22 cellular contexts compared by ENCODE assay signal in the genomic region with DNA sequence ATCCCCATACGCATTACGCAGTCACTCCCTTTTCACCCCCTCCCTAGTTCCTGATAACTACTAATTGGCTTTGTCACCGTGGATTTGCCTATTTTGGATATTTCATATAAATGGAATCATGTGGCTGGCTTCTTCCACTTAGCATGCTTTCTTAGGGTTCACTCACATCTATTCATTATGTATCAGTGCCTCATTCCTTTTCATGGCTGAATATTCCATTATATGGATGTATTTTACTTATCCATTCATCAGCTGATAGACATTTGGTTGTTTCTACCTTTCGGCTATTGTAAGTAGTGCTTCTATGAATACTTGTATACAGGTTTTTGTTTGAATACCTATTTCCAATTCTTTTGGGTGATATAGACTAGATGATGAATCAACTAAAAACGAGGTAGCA.
"Had no signal": no experiment of that assay in that cellular context is flagged by ENCODE, and none has a peak within 500 bp of the region (broad histone marks: within the 10 kb centered on the region; RNA-seq: fewer than 3 reads in every experiment).

No MANE protein-coding gene starts in this region.

- DNase-seq: activated CD4-positive, alpha-beta T cell treated with anti-CD3 and anti-CD28 coated beads for 48 hours; activated CD4-positive, alpha-beta T cell treated with anti-CD3 and anti-CD28 coated beads, Interleukin-2, amount 50 U/mL, for 48 hours; activated CD8-positive, alpha-beta memory T cell treated with anti-CD3 and anti-CD28 coated beads, Interleukin-2, amount 50 U/mL, for 4 hours; activated effector memory CD4-positive, alpha-beta T cell treated with Interleukin-2 at 50 U/mL for 16 hours; activated naive CD4-positive, alpha-beta T cell treated with anti-CD3 and anti-CD28 coated beads, Interleukin-2, amount 10 ng/mL, durations not matched to agents 7 days and 5 days; activated T-cell treated with anti-CD3 and anti-CD28 coated beads, Interleukin-2, amount 50 U/mL, for 1 hour; endodermal cell; foreskin keratinocyte; heart right ventricle; naive thymus-derived CD4-positive, alpha-beta T cell; occipital lobe; stimulated activated CD4-positive, alpha-beta T cell treated with anti-CD3 and anti-CD28 coated beads, Interleukin-4, amount 100 ng/mL, for 1 hour; stimulated activated naive CD8-positive, alpha-beta T cell treated with anti-CD3 and anti-CD28 coated beads, Interleukin-15, Interleukin-2, amounts not matched to agents 100 U/mL and 50 U/mL, for 24 hours; T-helper 9 cell; trophoblast cell; WERI-Rb-1 had no signal

- H3K4me3 Mint-ChIP-seq: activated naive CD4-positive, alpha-beta T cell treated with anti-CD3 and anti-CD28 coated beads, Interleukin-2, amount 10 ng/mL, durations not matched to agents 7 days and 5 days; central memory CD8-positive, alpha-beta T cell; dendritic cell treated with granulocyte-macrophage colony-stimulating factor and Interleukin-4, amounts not matched to agents 40 ng/mL and 50 ng/mL, for 4 days; endodermal cell; mesothelial cell of epicardium; naive thymus-derived CD4-positive, alpha-beta T cell; neural progenitor cell had no signal

- H3K9me3 Mint-ChIP-seq: central memory CD8-positive, alpha-beta T cell; dendritic cell treated with granulocyte-macrophage colony-stimulating factor and Interleukin-4, amounts not matched to agents 40 ng/mL and 50 ng/mL, for 4 days; endodermal cell; mesothelial cell of epicardium had no signal

- ATAC-seq: activated CD4-positive, CD25-positive, alpha-beta regulatory T cell treated with anti-CD3 and anti-CD28 coated beads, Interleukin-2, amount 50 U/mL, for 24 hours; esophagus mucosa; heart right ventricle; naive thymus-derived CD4-positive, alpha-beta T cell; stimulated activated naive CD8-positive, alpha-beta T cell treated with anti-CD3 and anti-CD28 coated beads, Interleukin-15, Interleukin-2, amounts not matched to agents 100 U/mL and 50 U/mL, for 24 hours had no signal

- H3K27me3 Mint-ChIP-seq: activated naive CD4-positive, alpha-beta T cell treated with anti-CD3 and anti-CD28 coated beads, Interleukin-2, amount 10 ng/mL, durations not matched to agents 7 days and 5 days; central memory CD8-positive, alpha-beta T cell; dendritic cell treated with granulocyte-macrophage colony-stimulating factor and Interleukin-4, amounts not matched to agents 40 ng/mL and 50 ng/mL, for 4 days; naive thymus-derived CD4-positive, alpha-beta T cell had no signal

- H3K27ac Mint-ChIP-seq: activated naive CD4-positive, alpha-beta T cell treated with anti-CD3 and anti-CD28 coated beads, Interleukin-2, amount 10 ng/mL, durations not matched to agents 7 days and 5 days; dendritic cell treated with granulocyte-macrophage colony-stimulating factor and Interleukin-4, amounts not matched to agents 40 ng/mL and 50 ng/mL, for 4 days; endodermal cell; mesothelial cell of epicardium; neural progenitor cell had no signal
